In genomic region chr1:3440282-3440681, GRCh38 we compare ENCODE assay signal across 21 cellular contexts. TPM values are rescaled to one million over a fixed set of nuclear protein-coding genes. Genes with fewer than 3 reads are reported as not detected.
DNase-seq lines count a peak whose midpoint lies in the region; ATAC-seq, FAIRE-seq and TF ChIP-seq lines count a peak whose summit lies in the region.
"Had no signal": no experiment of that assay in that cellular context is flagged by ENCODE, and none has a peak within 500 bp of the region (broad histone marks: within the 10 kb centered on the region; RNA-seq: fewer than 3 reads in every experiment).

No MANE protein-coding gene starts in this region.

- H3K4me1 Mint-ChIP-seq in glutamatergic neuron (ENCODE audit: low read depth, unreplicated experiment), result peaks cover 7% of the 10 kb centered on the region

- H3K4me3 ChIP-seq in kidney (ENCODE audit: low read length in 2 of 2) (no peak overlapping the region), psoas muscle (no peak overlapping the region)
- H3K4me3 ChIP-seq: GM23338, HAP-1 had no signal

- no peaks in the 10 kb centered on the region for H3K9me3 ChIP-seq in kidney (ENCODE audit: control insufficient read depth in 1 of 2, low read length in 2 of 2)
- H3K9me3 ChIP-seq in psoas muscle, result no peaks in the 10 kb centered on the region
- H3K9me3 ChIP-seq: HAP-1 had no signal

- peak; percentile 17 for DNase-seq in Right ventricle myocardium superior
- no peak for DNase-seq in cardiac septum (ENCODE audit: low spot score)
- DNase-seq in kidney, result peak; percentile 41
- DNase-seq in psoas muscle, result peak; percentile 2 to 23
- DNase-seq in activated CD8-positive, alpha-beta memory T cell treated with anti-CD3 and anti-CD28 coated beads for 24 hours, result no peak
- no peak for DNase-seq in erythroblast (lab: John Stamatoyannopoulos, UW)
- DNase-seq in glutamatergic neuron, result no peak
- DNase-seq: AML-193; CD8-positive, alpha-beta T cell; DMS153; Kasumi-1; NCI-H1436; NCI-H187 treated with DMSO at 0.1 percent for 48 hours; NCI-H2107; NCI-H446 treated with DMSO at 0.1 percent for 48 hours; NCI-H526 treated with DMSO at 0.1 percent for 48 hours; SHP77 had no signal

- TF ChIP-seq CTCF in kidney (IDR thresholded peaks at IDR 0.05; ENCODE audit: borderline replicate concordance, extremely low read depth, insufficient read depth) (no peak), psoas muscle (IDR thresholded peaks at IDR 0.05) (no peak), glutamatergic neuron (IDR thresholded peaks at IDR 0.05; ENCODE audit: partially characterized antibody, unreplicated experiment) (no peak)

- peaks cover 7% of the 10 kb centered on the region for H3K27me3 Mint-ChIP-seq in glutamatergic neuron (ENCODE audit: unreplicated experiment)

- ATAC-seq in Right ventricle myocardium superior (ENCODE audit: poor library complexity) (no peak), psoas muscle (no peak)
- ATAC-seq: CD8-positive, alpha-beta T cell had no signal

- H3K36me3 ChIP-seq in kidney (ENCODE audit: control insufficient read depth in 1 of 2, insufficient read depth in 2 of 2, low read length in 2 of 2), result no peaks in the 10 kb centered on the region
- H3K36me3 ChIP-seq in psoas muscle (ENCODE audit: insufficient read depth in 1 of 2, low read depth in 1 of 2), result no peaks in the 10 kb centered on the region
- H3K36me3 ChIP-seq: HAP-1 had no signal

- H3K4me1 ChIP-seq in kidney (ENCODE audit: control insufficient read depth in 1 of 2, insufficient read depth in 1 of 2, low read depth in 1 of 2, low read length in 2 of 2), result no peaks in the 10 kb centered on the region
- no peaks in the 10 kb centered on the region for H3K4me1 ChIP-seq in psoas muscle
- H3K4me1 ChIP-seq: HAP-1 had no signal

- TF ChIP-seq POLR2A in erythroblast (IDR thresholded peaks at IDR 0.05; ENCODE audit: low read length), result no peak

- H3K36me3 Mint-ChIP-seq in glutamatergic neuron (ENCODE audit: unreplicated experiment), result no peaks in the 10 kb centered on the region
- H3K36me3 Mint-ChIP-seq: CD8-positive, alpha-beta T cell had no signal

- no peak for FAIRE-seq in kidney (lab: Jason Lieb, UNC)
- FAIRE-seq: GM12891 had no signal

- 48 to 58% (median 49%) methylated on average over 10 of the region's 10 CpGs for WGBS in psoas muscle, 3 donors

- no peak overlapping the region for H3K4me3 Mint-ChIP-seq in glutamatergic neuron (ENCODE audit: unreplicated experiment)
- H3K4me3 Mint-ChIP-seq: CD8-positive, alpha-beta T cell; GM23338 had no signal

- no peak overlapping the region for H3K9ac ChIP-seq in kidney (ENCODE audit: low read length in 2 of 2)

- peaks cover 0 to 47% (median 2%) of the 10 kb centered on the region in 3 donors for H3K27me3 ChIP-seq in psoas muscle (ENCODE audit: insufficient read depth in 3 of 3, low read length in 2 of 3)

- intact Hi-C loops in Right ventricle myocardium superior (cut with DNase I) (no loop called here), cardiac septum (cut with DNase I) (no loop called here), kidney (cut with DNase I) (no loop called here), psoas muscle (cut with DNase I) (no loop called here)

- H3K27ac Mint-ChIP-seq in glutamatergic neuron (ENCODE audit: unreplicated experiment), result no peak overlapping the region
- H3K27ac Mint-ChIP-seq: CD8-positive, alpha-beta T cell; GM23338 had no signal

- H3K27ac ChIP-seq in kidney (ENCODE audit: low read depth in 2 of 2, low read length in 2 of 2) (no peak overlapping the region), psoas muscle (no peak overlapping the region)

- peaks cover 5% of the 10 kb centered on the region for H3K9me3 Mint-ChIP-seq in glutamatergic neuron (ENCODE audit: unreplicated experiment)
- H3K9me3 Mint-ChIP-seq: CD8-positive, alpha-beta T cell; GM23338 had no signal

RNA-seq across cellular contexts. Expression of gene ARHGEF16, which starts 14.2 kb away (rescaled TPM):
- total RNA-seq in Right ventricle myocardium superior (0.89 TPM), cardiac septum (0.57 TPM), kidney (39.3 TPM), psoas muscle (under 1 TPM; 0.29 to 0.56 (median 0.49) TPM), glutamatergic neuron (ENCODE audit: unreplicated experiment) (0.34 TPM)
- polyA plus RNA-seq in kidney (ENCODE audit: insufficient read depth, low read depth, low replicate concordance) (15.5 TPM), psoas muscle (under 1 TPM; 0.29 to 0.55 (median 0.52) TPM)
- total RNA-seq: CD8-positive, alpha-beta T cell had no signal
- polyA plus RNA-seq: AG04450 had no signal

Comparison
In these comparisons a context has a peak if more than half of its experiments do, and no peak if none do; other contexts are left out.
1. DNase-seq: peak in Right ventricle myocardium superior (single experiment), kidney (single experiment) and psoas muscle (2 of 2); none in cardiac septum (single experiment), activated CD8-positive, alpha-beta memory T cell treated with anti-CD3 and anti-CD28 coated beads for 24 hours (single experiment), erythroblast (0 of 2) and glutamatergic neuron (single experiment).
2. RNA of gene ARHGEF16, which starts 14.2 kb away (total RNA-seq): 39.3 TPM in kidney (single experiment); 0.89 TPM in Right ventricle myocardium superior (single experiment), 0.57 TPM in cardiac septum (single experiment), 0.29 to 0.56 TPM in psoas muscle and 0.34 TPM in glutamatergic neuron (single experiment); every median in the first group is over 10 times any median in the second.